In genomic region chr17:39704821-39705551, GRCh38 we compare ENCODE assay signal across 10 cellular contexts. TPM values are rescaled to one million over a fixed set of nuclear protein-coding genes. Genes with fewer than 3 reads are reported as not detected.
DNase-seq lines count a peak whose midpoint lies in the region; ATAC-seq, FAIRE-seq and TF ChIP-seq lines count a peak whose summit lies in the region.
"Had no signal": no experiment of that assay in that cellular context is flagged by ENCODE, and none has a peak within 500 bp of the region (broad histone marks: within the 10 kb centered on the region; RNA-seq: fewer than 3 reads in every experiment).

No MANE protein-coding gene starts in this region.

- TF ChIP-seq CTCF in cardiac fibroblast (IDR thresholded peaks at IDR 0.05; ENCODE audit: low read depth, low read length) (no peak), keratinocyte (optimal IDR thresholded peaks at IDR 0.05 in 1 of 3, IDR thresholded peaks at IDR 0.05 in 1 of 3, conservative IDR thresholded peaks at IDR 0.05 in 1 of 3; ENCODE audit: extremely low read depth in 1 of 3, insufficient read depth in 2 of 3, low read length in 3 of 3) (peak; percentile 43 to 77 (median 62)), thyroid gland (IDR thresholded peaks at IDR 0.05) (peak in 1 of 6 experiments; percentile 26)

- dilution Hi-C loops in keratinocyte (cut with MboI; ENCODE audit: extremely low pct_ligation_motif_present, low sequenced_read_pairs), result no loop called here

- peaks cover 0 to 24% of the 10 kb centered on the region in 2 experiments for H3K36me3 ChIP-seq in keratinocyte (ENCODE audit: control insufficient read depth in 2 of 2, extremely low read depth in 1 of 2, insufficient read depth in 2 of 2, low read length in 2 of 2)
- peaks cover 15 to 16% of the 10 kb centered on the region in 2 donors for H3K36me3 ChIP-seq in thyroid gland

- peaks cover 34% of the 10 kb centered on the region for H3K4me1 ChIP-seq in keratinocyte (ENCODE audit: control insufficient read depth, extremely low read depth, insufficient read depth, low read length)
- H3K4me1 ChIP-seq in thyroid gland, result peaks cover 61 to 67% of the 10 kb centered on the region in 2 donors

- H3K9me3 ChIP-seq in keratinocyte (ENCODE audit: control insufficient read depth, low read depth, low read length) (no peaks in the 10 kb centered on the region), thyroid gland (no peaks in the 10 kb centered on the region)

- H3K4me2 ChIP-seq in keratinocyte (ENCODE audit: control insufficient read depth, extremely low read depth, insufficient read depth, low read depth, low read length), result peak overlapping the region; percentile 68

- no peaks in the 10 kb centered on the region for H4K20me1 ChIP-seq in keratinocyte (ENCODE audit: control insufficient read depth, extremely low read depth, insufficient read depth, low read length)

- H3K27me3 ChIP-seq in keratinocyte (ENCODE audit: control insufficient read depth, extremely low read depth, insufficient read depth, low read length), result no peaks in the 10 kb centered on the region
- H3K27me3 ChIP-seq in thyroid gland, result no peaks in the 10 kb centered on the region

- no peak overlapping the region for H2AFZ ChIP-seq in keratinocyte (ENCODE audit: control insufficient read depth, low read length)

- peak; percentile 26 for FAIRE-seq in keratinocyte (lab: Jason Lieb, UNC)
- FAIRE-seq: GM12878 had no signal

- H3K9ac ChIP-seq in keratinocyte (ENCODE audit: control insufficient read depth, extremely low read depth, insufficient read depth, low read length), result no peak overlapping the region

- intact Hi-C loops in thyroid gland (cut with DNase I), result no loop called here

- H3K27ac ChIP-seq in keratinocyte (ENCODE audit: control insufficient read depth, insufficient read depth, low read length) (no peak overlapping the region), thyroid gland (peak overlapping the region; percentile 90 to 97 (median 93))
- H3K27ac ChIP-seq: dorsolateral prefrontal cortex had no signal

- no peak for TF ChIP-seq POLR2A in thyroid gland (IDR thresholded peaks at IDR 0.05)

- WGBS in thyroid gland, 2 donors, result 56 to 68% methylated on average over 7 to 11 of the region's 11 CpGs

- peaks cover 4% of the 10 kb centered on the region for H3K9me1 ChIP-seq in keratinocyte (ENCODE audit: control insufficient read depth, extremely low read depth, insufficient read depth, low read length)

- ATAC-seq in GM19452 (IDR thresholded peaks at IDR 0.05; ENCODE audit: unreplicated experiment), result no peak
- no peak for ATAC-seq in GM19467 (IDR thresholded peaks at IDR 0.05; ENCODE audit: unreplicated experiment)
- ATAC-seq: GM12878 had no signal

- peaks cover 22% of the 10 kb centered on the region for H3K79me2 ChIP-seq in keratinocyte (ENCODE audit: control insufficient read depth, insufficient read depth, low read length)

- H3K4me3 ChIP-seq in cardiac fibroblast (replicated peaks in 1 of 2; ENCODE audit: low read depth in 2 of 2, low read length in 2 of 2) (no peak overlapping the region), keratinocyte (ENCODE audit: control insufficient read depth in 2 of 3, extremely low read depth in 1 of 3, insufficient read depth in 2 of 3, low read depth in 1 of 3, low read length in 3 of 3) (no peak overlapping the region), thyroid gland (replicated peaks in 1 of 3) (no peak overlapping the region)
- H3K4me3 ChIP-seq: dorsolateral prefrontal cortex, GM12878 had no signal

- peak; percentile 36 for DNase-seq in HT-29 (ENCODE audit: low spot score)
- DNase-seq in cardiac fibroblast (ENCODE audit: low read depth in 2 of 2), result peak; percentile 23 to 31
- no peak for DNase-seq in keratinocyte (ENCODE audit: low read depth, low spot score)
- peak in 1 of 2 donors; percentile 35 for DNase-seq in thyroid gland
- no peak for DNase-seq in ureter (ENCODE audit: low spot score)
- DNase-seq: dorsolateral prefrontal cortex, RPMI8226 had no signal

RNA-seq across cellular contexts. Expression of gene ERBB2, which starts 5.1 kb away (rescaled TPM):
- total RNA-seq in HT-29 (2014; rRNA removed; shearing (Covaris generic)), result 91.0 and 110 TPM in 2 replicates
- polyA plus RNA-seq in keratinocyte, result 21.4 to 35.8 TPM (median 26.9 TPM) in 3 replicates
- polyA plus RNA-seq in keratinocyte (2011; ENCODE audit: low read depth), result 59.5 TPM
- 10.5 and 15.2 TPM in 2 replicates for polyA plus RNA-seq in keratinocyte (2011; cell fraction: cytosol; rRNA removed)
- polyA plus RNA-seq in keratinocyte (2011; cell fraction: nucleus; rRNA removed), result 65.9 and 71.5 TPM in 2 replicates
- polyA plus RNA-seq in keratinocyte (2012; ENCODE audit: low replicate concordance), result 31.6 and 48.5 TPM in 2 replicates
- 40.8 to 206 TPM (median 72.4 TPM) in 3 replicates for polyA minus RNA-seq in keratinocyte
- polyA minus RNA-seq in keratinocyte (2011; cell fraction: cytosol; rRNA and poly(A)+ RNA removed), result 44.5 TPM
- polyA minus RNA-seq in keratinocyte (2011; cell fraction: nucleus; rRNA and poly(A)+ RNA removed), result 140 and 173 TPM in 2 replicates
- total RNA-seq in thyroid gland, result 100 to 1,000 TPM in 3 of 4 donors, 10 to 100 TPM in 1; 74.3 to 170 (median 139) TPM
- 278 TPM for total RNA-seq in ureter

RNA-seq across cellular contexts. Expression of gene PGAP3, which starts 17.1 kb away (rescaled TPM):
- 34.6 and 39.1 TPM in 2 replicates for total RNA-seq in HT-29 (2014; rRNA removed; shearing (Covaris generic))
- 4.8 to 10.8 TPM (median 5.6 TPM) in 3 replicates for polyA plus RNA-seq in keratinocyte
- 1.8 TPM for polyA plus RNA-seq in keratinocyte (2011; ENCODE audit: low read depth)
- 3.5 and 4.9 TPM in 2 replicates for polyA plus RNA-seq in keratinocyte (2011; cell fraction: cytosol; rRNA removed)
- polyA plus RNA-seq in keratinocyte (2011; cell fraction: nucleus; rRNA removed), result 21.6 and 27.4 TPM in 2 replicates
- 5.2 and 11.7 TPM in 2 replicates for polyA plus RNA-seq in keratinocyte (2012; ENCODE audit: low replicate concordance)
- 10.4 to 23.9 TPM (median 16.9 TPM) in 3 replicates for polyA minus RNA-seq in keratinocyte
- polyA minus RNA-seq in keratinocyte (2011; cell fraction: cytosol; rRNA and poly(A)+ RNA removed), result 9.6 TPM
- 9.9 and 11.1 TPM in 2 replicates for polyA minus RNA-seq in keratinocyte (2011; cell fraction: nucleus; rRNA and poly(A)+ RNA removed)
- 10 to 100 TPM; 55.6 to 88.1 (median 72.7) TPM for total RNA-seq in thyroid gland
- 56.9 TPM for total RNA-seq in ureter

RNA-seq across cellular contexts. Expression of gene MIEN1, which starts 25.3 kb away (rescaled TPM):
- 118 and 121 TPM in 2 replicates for total RNA-seq in HT-29 (2014; rRNA removed; shearing (Covaris generic))
- 38.4 to 59.0 TPM (median 51.8 TPM) in 3 replicates for polyA plus RNA-seq in keratinocyte
- 6.9 TPM for polyA plus RNA-seq in keratinocyte (2011; ENCODE audit: low read depth)
- 56.9 and 63.0 TPM in 2 replicates for polyA plus RNA-seq in keratinocyte (2011; cell fraction: cytosol; rRNA removed)
- polyA plus RNA-seq in keratinocyte (2011; cell fraction: nucleus; rRNA removed), result 17.7 and 18.4 TPM in 2 replicates
- polyA plus RNA-seq in keratinocyte (2012; ENCODE audit: low replicate concordance), result 53.2 and 63.0 TPM in 2 replicates
- 17.4 to 26.6 TPM (median 26.2 TPM) in 3 replicates for polyA minus RNA-seq in keratinocyte
- polyA minus RNA-seq in keratinocyte (2011; cell fraction: cytosol; rRNA and poly(A)+ RNA removed), result 20.1 TPM
- 5.2 and 7.8 TPM in 2 replicates for polyA minus RNA-seq in keratinocyte (2011; cell fraction: nucleus; rRNA and poly(A)+ RNA removed)
- total RNA-seq in thyroid gland, result 100 to 1,000 TPM in 1 of 4 donors, 10 to 100 TPM in 3; 39.8 to 134 (median 70.3) TPM
- 49.2 TPM for total RNA-seq in ureter

RNA-seq across cellular contexts. Expression of gene GRB7, which starts 32.8 kb away (rescaled TPM):
- 127 and 142 TPM in 2 replicates for total RNA-seq in HT-29 (2014; rRNA removed; shearing (Covaris generic))
- polyA plus RNA-seq in keratinocyte, result 4.0 to 5.3 TPM (median 4.2 TPM) in 3 replicates
- 10.1 TPM for polyA plus RNA-seq in keratinocyte (2011; ENCODE audit: low read depth)
- 3.2 and 3.8 TPM in 2 replicates for polyA plus RNA-seq in keratinocyte (2011; cell fraction: cytosol; rRNA removed)
- polyA plus RNA-seq in keratinocyte (2011; cell fraction: nucleus; rRNA removed), result 11.7 and 15.6 TPM in 2 replicates
- 5.8 and 71.5 TPM in 2 replicates for polyA plus RNA-seq in keratinocyte (2012; ENCODE audit: low replicate concordance)
- polyA minus RNA-seq in keratinocyte, result 6.2 to 10.1 TPM (median 8.6 TPM) in 3 replicates
- 5.4 TPM for polyA minus RNA-seq in keratinocyte (2011; cell fraction: cytosol; rRNA and poly(A)+ RNA removed)
- polyA minus RNA-seq in keratinocyte (2011; cell fraction: nucleus; rRNA and poly(A)+ RNA removed), result 8.3 and 10.7 TPM in 2 replicates
- total RNA-seq in thyroid gland, result 10 to 100 TPM in 1 of 4 donors, 1 to 10 TPM in 3; 7.1 to 14.0 (median 8.7) TPM
- 37.4 TPM for total RNA-seq in ureter

RNA-seq across cellular contexts. Expression of gene PNMT, which starts 36.7 kb away (rescaled TPM):
- 0.25 and 0.65 TPM in 2 replicates for total RNA-seq in HT-29 (2014; rRNA removed; shearing (Covaris generic))
- not detected in 3 replicates for polyA plus RNA-seq in keratinocyte
- not detected for polyA plus RNA-seq in keratinocyte (2011; ENCODE audit: low read depth)
- polyA plus RNA-seq in keratinocyte (2011; cell fraction: cytosol; rRNA removed), result not detected in 2 replicates
- polyA plus RNA-seq in keratinocyte (2011; cell fraction: nucleus; rRNA removed), result not detected in 2 replicates
- polyA plus RNA-seq in keratinocyte (2012; ENCODE audit: low replicate concordance), result not detected in 2 replicates
- not detected in 3 replicates for polyA minus RNA-seq in keratinocyte
- polyA minus RNA-seq in keratinocyte (2011; cell fraction: cytosol; rRNA and poly(A)+ RNA removed), result not detected
- polyA minus RNA-seq in keratinocyte (2011; cell fraction: nucleus; rRNA and poly(A)+ RNA removed), result not detected in 2 replicates
- total RNA-seq in thyroid gland (1 to 10 TPM in 3 of 4 donors, not detected in 1; 1.1 to 3.3 (median 1.2) TPM), ureter (7.1 TPM)
- total RNA-seq: GM12878 had no signal
- polyA plus RNA-seq: GM12878 had no signal

Comparison
In these comparisons a context has a peak if more than half of its experiments do, and no peak if none do; other contexts are left out.
1. DNase-seq: peak in HT-29 (single experiment) and cardiac fibroblast (2 of 2); none in keratinocyte (single experiment) and ureter (single experiment).